In genomic region chr3:40265181-40265580, GRCh38 we compare ENCODE assay signal across 29 cellular contexts.
"Had no signal": no experiment of that assay in that cellular context is flagged by ENCODE, and none has a peak within 500 bp of the region (broad histone marks: within the 10 kb centered on the region; RNA-seq: fewer than 3 reads in every experiment).

No MANE protein-coding gene starts in this region.

- H3K9me3 ChIP-seq: esophagus squamous epithelium, pancreas, prostate gland, stomach, thyroid gland, upper lobe of right lung had no signal

- H3K4me1 Mint-ChIP-seq: activated naive CD4-positive, alpha-beta T cell treated with anti-CD3 and anti-CD28 coated beads, Interleukin-2, amount 50 U/mL, for 24 hours; activated T-helper 17 cell treated with anti-CD3 and anti-CD28 coated beads, Interleukin-2, amount 50 U/mL, for 72 hours; central memory CD8-positive, alpha-beta T cell; mesothelial cell of epicardium; naive B cell; stimulated activated naive B cell treated with anti-CD40 and anti-IgM and Interleukin-4, amounts not matched to agents 10 μg/mL and 1 μg/mL and 100 μg/mL, for 72 hours had no signal

- H3K27me3 Mint-ChIP-seq: activated naive CD4-positive, alpha-beta T cell treated with anti-CD3 and anti-CD28 coated beads, Interleukin-2, amount 50 U/mL, for 24 hours; activated T-helper 17 cell treated with anti-CD3 and anti-CD28 coated beads, Interleukin-2, amount 50 U/mL, for 72 hours; dendritic cell treated with granulocyte-macrophage colony-stimulating factor and Interleukin-4, amounts not matched to agents 40 ng/mL and 50 ng/mL, for 4 days; naive B cell; stimulated activated naive B cell treated with anti-CD40 and anti-IgM and Interleukin-4, amounts not matched to agents 10 μg/mL and 1 μg/mL and 100 μg/mL, for 72 hours had no signal

- H3K36me3 ChIP-seq: esophagus squamous epithelium, heart right ventricle, pancreas, prostate gland, stomach, thyroid gland, upper lobe of right lung, WERI-Rb-1 had no signal

- H3K9me3 Mint-ChIP-seq: activated naive CD4-positive, alpha-beta T cell treated with anti-CD3 and anti-CD28 coated beads, Interleukin-2, amount 50 U/mL, for 24 hours; activated T-cell treated with anti-CD3 and anti-CD28 coated beads, Interleukin-2, amount 50 U/mL, for 4 hours; activated T-helper 17 cell treated with anti-CD3 and anti-CD28 coated beads, Interleukin-2, amount 50 U/mL, for 72 hours; central memory CD8-positive, alpha-beta T cell; dendritic cell treated with granulocyte-macrophage colony-stimulating factor and Interleukin-4, amounts not matched to agents 40 ng/mL and 50 ng/mL, for 4 days; mesothelial cell of epicardium; stimulated activated naive B cell treated with anti-CD40 and anti-IgM and Interleukin-4, amounts not matched to agents 10 μg/mL and 1 μg/mL and 100 μg/mL, for 72 hours had no signal

- ATAC-seq: activated CD4-positive, CD25-positive, alpha-beta regulatory T cell treated with anti-CD3 and anti-CD28 coated beads, Interleukin-2, amount 50 U/mL, for 24 hours; activated T-cell treated with anti-CD3 and anti-CD28 coated beads, Interleukin-2, amount 50 U/mL, for 4 hours; activated T-helper 17 cell treated with anti-CD3 and anti-CD28 coated beads, Interleukin-2, amount 50 U/mL, for 72 hours; heart right ventricle; pancreas; stimulated activated naive B cell treated with anti-CD40 and anti-IgM and Interleukin-4, amounts not matched to agents 10 μg/mL and 1 μg/mL and 100 μg/mL, for 72 hours; upper lobe of right lung had no signal

- H3K27ac ChIP-seq: esophagus squamous epithelium, heart right ventricle, pancreas, prostate gland, stomach, thyroid gland, upper lobe of right lung, WERI-Rb-1 had no signal

- H3K36me3 Mint-ChIP-seq: mesothelial cell of epicardium had no signal

- H3K27me3 ChIP-seq: esophagus squamous epithelium, heart right ventricle, pancreas, stomach, thyroid gland, upper lobe of right lung had no signal

- H3K4me3 Mint-ChIP-seq: activated naive CD4-positive, alpha-beta T cell treated with anti-CD3 and anti-CD28 coated beads, Interleukin-2, amount 50 U/mL, for 24 hours; activated T-cell treated with anti-CD3 and anti-CD28 coated beads, Interleukin-2, amount 50 U/mL, for 4 hours; activated T-helper 17 cell treated with anti-CD3 and anti-CD28 coated beads, Interleukin-2, amount 50 U/mL, for 72 hours; central memory CD8-positive, alpha-beta T cell; dendritic cell treated with granulocyte-macrophage colony-stimulating factor and Interleukin-4, amounts not matched to agents 40 ng/mL and 50 ng/mL, for 4 days; mesothelial cell of epicardium; naive B cell; neural crest cell; stimulated activated naive B cell treated with anti-CD40 and anti-IgM and Interleukin-4, amounts not matched to agents 10 μg/mL and 1 μg/mL and 100 μg/mL, for 72 hours had no signal

- H3K27ac Mint-ChIP-seq: activated naive CD4-positive, alpha-beta T cell treated with anti-CD3 and anti-CD28 coated beads, Interleukin-2, amount 50 U/mL, for 24 hours; activated T-helper 17 cell treated with anti-CD3 and anti-CD28 coated beads, Interleukin-2, amount 50 U/mL, for 72 hours; dendritic cell treated with granulocyte-macrophage colony-stimulating factor and Interleukin-4, amounts not matched to agents 40 ng/mL and 50 ng/mL, for 4 days; mesothelial cell of epicardium; naive B cell; stimulated activated naive B cell treated with anti-CD40 and anti-IgM and Interleukin-4, amounts not matched to agents 10 μg/mL and 1 μg/mL and 100 μg/mL, for 72 hours had no signal

- DNase-seq: activated CD4-positive, alpha-beta T cell treated with anti-CD3 and anti-CD28 coated beads for 48 hours; activated CD4-positive, alpha-beta T cell treated with anti-CD3 and anti-CD28 coated beads, Interleukin-2, amount 50 U/mL, for 48 hours; activated CD8-positive, alpha-beta memory T cell treated with anti-CD3 and anti-CD28 coated beads, Interleukin-2, amount 50 U/mL, for 48 hours; activated gamma-delta T cell treated with Interleukin-2 at 50 U/mL for 16 hours; activated T-cell treated with anti-CD3 and anti-CD28 coated beads, Interleukin-2, amount 50 U/mL, for 4 hours; anterior cingulate cortex; esophagus squamous epithelium; foreskin melanocyte; heart right ventricle; naive B cell; nucleus accumbens; pancreas; stimulated activated CD4-positive, alpha-beta T cell treated with anti-CD3 and anti-CD28 coated beads, Interleukin-15, amount 100 ng/mL, for 24 hours; stimulated activated CD4-positive, alpha-beta T cell treated with anti-CD3 and anti-CD28 coated beads, Interleukin-2, amount 100 ng/mL, for 24 hours; stimulated activated naive B cell treated with anti-CD40 and anti-IgM and Interleukin-4, amounts not matched to agents 10 μg/mL and 1 μg/mL and 100 μg/mL, for 72 hours; stomach; thyroid gland; upper lobe of right lung; WERI-Rb-1 had no signal

- FAIRE-seq: bronchial epithelial cell, pancreas, TTC549 had no signal

- H3K4me1 ChIP-seq: esophagus squamous epithelium, pancreas, prostate gland, stomach, upper lobe of right lung had no signal

- H3K4me3 ChIP-seq: esophagus squamous epithelium, heart right ventricle, pancreas, prostate gland, stomach, thyroid gland, upper lobe of right lung had no signal
